In the genomic region with DNA sequence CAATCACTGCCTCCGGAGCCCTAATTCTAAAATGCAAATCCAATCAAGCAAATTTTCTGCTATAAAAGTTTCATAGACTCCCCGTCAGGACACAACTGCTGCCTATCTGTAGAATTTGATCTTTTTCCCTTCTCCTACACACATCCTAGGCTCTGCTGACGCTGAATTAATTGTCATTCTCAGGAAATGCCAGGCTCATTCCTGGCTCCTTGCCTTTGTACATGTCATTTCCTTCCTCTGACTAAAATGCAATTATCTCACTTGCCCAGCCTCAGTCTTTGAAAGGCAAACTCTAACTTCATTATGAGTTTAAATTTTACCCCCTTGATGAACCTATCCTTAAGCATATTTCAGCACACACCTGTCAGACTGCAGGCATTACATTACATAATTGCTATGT, we compare ENCODE assay signal across 26 cellular contexts.
"Had no signal": no experiment of that assay in that cellular context is flagged by ENCODE, and none has a peak within 500 bp of the region (broad histone marks: within the 10 kb centered on the region; RNA-seq: fewer than 3 reads in every experiment).

No MANE protein-coding gene starts in this region.

- H3K4me3 ChIP-seq: lung, tibial artery had no signal

- H3K27me3 Mint-ChIP-seq: activated CD4-positive, alpha-beta T cell treated with anti-CD3 and anti-CD28 coated beads, Interleukin-2, amount 10 ng/mL, durations not matched to agents 24 days and 14 days; activated CD8-positive, alpha-beta T cell treated with anti-CD3 and anti-CD28 coated beads for 36 hours; activated naive CD4-positive, alpha-beta T cell treated with anti-CD3 and anti-CD28 coated beads, Interleukin-2, amount 10 ng/mL, durations not matched to agents 7 days and 5 days; activated naive CD8-positive, alpha-beta T cell treated with anti-CD3 and anti-CD28 coated beads, Interleukin-2, amount 50 U/mL, for 24 hours; activated T-cell treated with anti-CD3 and anti-CD28 coated beads, Interleukin-2, amount 50 U/mL, for 24 hours; dendritic cell treated with granulocyte-macrophage colony-stimulating factor and Interleukin-4, amounts not matched to agents 40 ng/mL and 50 ng/mL, for 4 days; effector memory CD8-positive, alpha-beta T cell had no signal

- H3K4me1 Mint-ChIP-seq: activated CD4-positive, alpha-beta T cell treated with anti-CD3 and anti-CD28 coated beads, Interleukin-2, amount 10 ng/mL, durations not matched to agents 24 days and 14 days; activated naive CD4-positive, alpha-beta T cell treated with anti-CD3 and anti-CD28 coated beads, Interleukin-2, amount 10 ng/mL, durations not matched to agents 7 days and 5 days; activated naive CD8-positive, alpha-beta T cell treated with anti-CD3 and anti-CD28 coated beads, Interleukin-2, amount 50 U/mL, for 24 hours; nephron progenitor cell had no signal

- H3K4me3 Mint-ChIP-seq: activated CD4-positive, alpha-beta T cell treated with anti-CD3 and anti-CD28 coated beads, Interleukin-2, amount 10 ng/mL, durations not matched to agents 24 days and 14 days; activated CD8-positive, alpha-beta T cell treated with anti-CD3 and anti-CD28 coated beads for 36 hours; activated naive CD4-positive, alpha-beta T cell treated with anti-CD3 and anti-CD28 coated beads, Interleukin-2, amount 10 ng/mL, durations not matched to agents 7 days and 5 days; activated naive CD8-positive, alpha-beta T cell treated with anti-CD3 and anti-CD28 coated beads, Interleukin-2, amount 50 U/mL, for 24 hours; activated T-cell treated with anti-CD3 and anti-CD28 coated beads, Interleukin-2, amount 50 U/mL, for 24 hours; dendritic cell treated with granulocyte-macrophage colony-stimulating factor and Interleukin-4, amounts not matched to agents 40 ng/mL and 50 ng/mL, for 4 days; effector memory CD8-positive, alpha-beta T cell; nephron progenitor cell; T-helper 2 cell treated with Interferon-gamma antibody and Interleukin-4, amounts not matched to agents 5 μg/mL and 100 μg/mL, for 36 hours had no signal

- H3K9me3 Mint-ChIP-seq: activated CD4-positive, alpha-beta T cell treated with anti-CD3 and anti-CD28 coated beads, Interleukin-2, amount 10 ng/mL, durations not matched to agents 24 days and 14 days had no signal

- FAIRE-seq: kidney, TTC549, urothelium cell line had no signal

- H3K27ac ChIP-seq: epithelial cell of prostate, foreskin keratinocyte, tibial artery had no signal

- ATAC-seq: activated CD8-positive, alpha-beta T cell treated with anti-CD3 and anti-CD28 coated beads for 36 hours; activated naive CD8-positive, alpha-beta T cell treated with anti-CD3 and anti-CD28 coated beads, Interleukin-2, amount 50 U/mL, for 24 hours; effector memory CD8-positive, alpha-beta T cell; foreskin keratinocyte; left lobe of liver; stimulated activated naive CD8-positive, alpha-beta T cell treated with anti-CD3 and anti-CD28 coated beads, Interleukin-15, Interleukin-2, amounts not matched to agents 100 U/mL and 50 U/mL, for 24 hours had no signal

- H3K4me1 ChIP-seq: foreskin keratinocyte, tibial artery had no signal

- DNase-seq: activated CD4-positive, alpha-beta T cell treated with anti-CD3 and anti-CD28 coated beads, Interleukin-2, amount 10 ng/mL, durations not matched to agents 24 days and 14 days; activated CD8-positive, alpha-beta T cell treated with anti-CD3 and anti-CD28 coated beads for 36 hours; activated naive CD4-positive, alpha-beta T cell treated with anti-CD3 and anti-CD28 coated beads, Interleukin-2, amount 10 ng/mL, durations not matched to agents 7 days and 5 days; activated naive CD8-positive, alpha-beta T cell treated with anti-CD3 and anti-CD28 coated beads, Interleukin-2, amount 50 U/mL, for 24 hours; activated T-cell treated with anti-CD3 and anti-CD28 coated beads, Interleukin-2, amount 50 U/mL, for 24 hours; anterior cingulate cortex; effector memory CD8-positive, alpha-beta T cell; foreskin keratinocyte; glutamatergic neuron; hypothalamus; kidney; midbrain; nephron progenitor cell; nucleus accumbens; stimulated activated CD4-positive, alpha-beta T cell treated with anti-CD3 and anti-CD28 coated beads, Interleukin-12 subunit alpha, Interleukin-12 subunit beta, amount 100 ng/mL, for 4 hours; stimulated activated CD4-positive, alpha-beta T cell treated with anti-CD3 and anti-CD28 coated beads, Interleukin-1b, Interleukin-23, amount 100 ng/mL, for 48 hours; stimulated activated naive CD8-positive, alpha-beta T cell treated with anti-CD3 and anti-CD28 coated beads, Interleukin-15, Interleukin-2, amounts not matched to agents 100 U/mL and 50 U/mL, for 24 hours; substantia nigra; tibial artery had no signal

- H3K36me3 Mint-ChIP-seq: activated naive CD4-positive, alpha-beta T cell treated with anti-CD3 and anti-CD28 coated beads, Interleukin-2, amount 10 ng/mL, durations not matched to agents 7 days and 5 days had no signal

- H3K27me3 ChIP-seq: foreskin keratinocyte, tibial artery had no signal

- H3K36me3 ChIP-seq: tibial artery had no signal

- H3K9me3 ChIP-seq: tibial artery had no signal

- H3K27ac Mint-ChIP-seq: activated CD4-positive, alpha-beta T cell treated with anti-CD3 and anti-CD28 coated beads, Interleukin-2, amount 10 ng/mL, durations not matched to agents 24 days and 14 days; activated CD8-positive, alpha-beta T cell treated with anti-CD3 and anti-CD28 coated beads for 36 hours; activated naive CD4-positive, alpha-beta T cell treated with anti-CD3 and anti-CD28 coated beads, Interleukin-2, amount 10 ng/mL, durations not matched to agents 7 days and 5 days; activated naive CD8-positive, alpha-beta T cell treated with anti-CD3 and anti-CD28 coated beads, Interleukin-2, amount 50 U/mL, for 24 hours; activated T-cell treated with anti-CD3 and anti-CD28 coated beads, Interleukin-2, amount 50 U/mL, for 24 hours; dendritic cell treated with granulocyte-macrophage colony-stimulating factor and Interleukin-4, amounts not matched to agents 40 ng/mL and 50 ng/mL, for 4 days; effector memory CD8-positive, alpha-beta T cell; nephron progenitor cell; T-helper 2 cell treated with Interferon-gamma antibody and Interleukin-4, amounts not matched to agents 5 μg/mL and 100 μg/mL, for 36 hours had no signal
